Comparison of ENCODE assay signal across 23 cellular contexts in the genomic region with DNA sequence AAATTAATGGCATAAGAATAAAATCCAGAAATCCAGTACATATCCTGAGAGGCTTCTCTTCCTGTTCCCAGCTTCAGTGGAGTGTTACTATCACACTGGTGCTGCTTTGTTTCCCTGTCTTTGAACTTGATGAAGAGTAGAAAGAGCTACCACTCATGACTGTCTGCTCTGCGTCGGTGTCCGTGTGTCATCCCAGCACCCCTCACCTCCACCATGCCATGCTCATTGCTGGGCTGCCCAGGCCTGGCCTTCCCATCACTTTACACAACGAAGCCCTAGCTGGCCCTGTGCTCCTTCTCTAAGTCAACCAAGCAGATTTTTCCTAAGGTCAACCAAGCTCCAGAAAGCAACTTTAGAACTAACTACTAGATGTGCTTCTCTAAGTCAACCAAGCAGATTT.
"Had no signal": no experiment of that assay in that cellular context is flagged by ENCODE, and none has a peak within 500 bp of the region (broad histone marks: within the 10 kb centered on the region; RNA-seq: fewer than 3 reads in every experiment).

No MANE protein-coding gene starts in this region.

- H3K9me3 Mint-ChIP-seq: dendritic cell treated with granulocyte-macrophage colony-stimulating factor and Interleukin-4, amounts not matched to agents 40 ng/mL and 50 ng/mL, for 4 days; effector memory CD8-positive, alpha-beta T cell; endodermal cell; mesothelial cell of epicardium had no signal

- DNase-seq: colonic mucosa; cortex of kidney; effector CD8-positive, alpha-beta T cell; effector memory CD8-positive, alpha-beta T cell; endodermal cell; erythroblast; esophagus squamous epithelium; foreskin fibroblast; foreskin melanocyte; gastrocnemius medialis; glutamatergic neuron; head of caudate nucleus; heart right ventricle; hippocampal formation; left cardiac atrium; left lung; left ventricle myocardium superior; lower lobe of right lung; mucosa of descending colon; naive B cell had no signal

- H3K4me1 Mint-ChIP-seq: endodermal cell, mesothelial cell of epicardium, naive B cell had no signal

- H3K27ac ChIP-seq: colonic mucosa, epithelial cell of prostate, esophagus squamous epithelium, gastrocnemius medialis, heart right ventricle, left lung, lower lobe of right lung had no signal

- H3K27me3 ChIP-seq: colonic mucosa, esophagus squamous epithelium, gastrocnemius medialis, heart right ventricle, left lung had no signal

- H3K27me3 Mint-ChIP-seq: dendritic cell treated with granulocyte-macrophage colony-stimulating factor and Interleukin-4, amounts not matched to agents 40 ng/mL and 50 ng/mL, for 4 days; naive B cell had no signal

- H3K27ac Mint-ChIP-seq: dendritic cell treated with granulocyte-macrophage colony-stimulating factor and Interleukin-4, amounts not matched to agents 40 ng/mL and 50 ng/mL, for 4 days; effector memory CD8-positive, alpha-beta T cell; endodermal cell; mesothelial cell of epicardium; naive B cell had no signal

- H3K36me3 ChIP-seq: colonic mucosa, esophagus squamous epithelium, gastrocnemius medialis, heart right ventricle, left lung, lower lobe of right lung had no signal

- H3K4me3 ChIP-seq: colonic mucosa, esophagus squamous epithelium, gastrocnemius medialis, heart right ventricle, left lung, lower lobe of right lung, mucosa of descending colon had no signal

- H3K4me3 Mint-ChIP-seq: dendritic cell treated with granulocyte-macrophage colony-stimulating factor and Interleukin-4, amounts not matched to agents 40 ng/mL and 50 ng/mL, for 4 days; effector memory CD8-positive, alpha-beta T cell; endodermal cell; mesothelial cell of epicardium; naive B cell had no signal

- H3K36me3 Mint-ChIP-seq: mesothelial cell of epicardium, naive B cell had no signal

- H3K4me1 ChIP-seq: colonic mucosa, esophagus squamous epithelium, gastrocnemius medialis, heart right ventricle, left lung, lower lobe of right lung had no signal
